In the genomic region with DNA sequence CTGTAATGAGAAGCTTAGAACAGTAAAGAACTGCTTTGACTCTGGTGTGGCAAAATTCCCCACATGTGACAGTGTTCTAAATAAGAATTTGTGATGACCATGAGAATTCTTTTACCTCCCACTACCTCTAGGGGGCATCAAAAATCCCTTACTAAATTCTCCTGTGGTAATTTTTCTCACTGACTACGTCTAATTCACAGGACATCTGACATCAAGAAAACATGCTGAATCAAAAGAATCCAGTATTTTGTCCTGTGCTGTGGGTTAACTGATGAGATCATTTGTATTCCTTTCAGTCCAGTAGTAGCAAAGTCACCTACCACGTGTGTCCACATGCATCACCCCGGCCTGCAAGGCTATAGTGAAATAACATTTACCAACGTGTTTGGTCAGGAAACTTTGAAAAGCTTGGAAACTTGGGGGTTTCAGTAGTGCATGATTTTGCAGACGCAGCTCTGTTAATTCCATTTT, we compare ENCODE assay signal across 8 cellular contexts.
DNase-seq lines count a peak whose midpoint lies in the region; ATAC-seq, FAIRE-seq and TF ChIP-seq lines count a peak whose summit lies in the region.

No MANE protein-coding gene starts in this region.

- intact Hi-C loops in pancreas (cut with DNase I): no loop called here

- WGBS in pancreas, 2 donors: 62 to 65% methylated on average over 5 of the region's 5 CpGs

- H3K9me3 ChIP-seq in RWPE2 (ENCODE audit: severe bottlenecking) (no peaks in the 10 kb centered on the region), pancreas (no peaks in the 10 kb centered on the region)

- H3K4me1 ChIP-seq in RWPE2 (ENCODE audit: insufficient read depth, poor library complexity, severe bottlenecking) (no peaks in the 10 kb centered on the region), pancreas (no peaks in the 10 kb centered on the region)

- no peaks in the 10 kb centered on the region for H3K27me3 ChIP-seq in RWPE2 (ENCODE audit: insufficient read depth, poor library complexity, severe bottlenecking)
- H3K27me3 ChIP-seq in pancreas: no peaks in the 10 kb centered on the region

- no peak overlapping the region for H3K27ac ChIP-seq in RWPE2 (ENCODE audit: poor library complexity, severe bottlenecking)
- no peak overlapping the region for H3K27ac ChIP-seq in pancreas

- TF ChIP-seq POLR2A in GM12892 (IDR thresholded peaks at IDR 0.05; ENCODE audit: low read depth, low read length): no peak

- TF ChIP-seq CTCF in RWPE2 (IDR thresholded peaks at IDR 0.05; ENCODE audit: poor library complexity, severe bottlenecking): peak; percentile 79
- peak in 3 of 4 donors; percentile 42 to 60 (median 51) for TF ChIP-seq CTCF in pancreas (IDR thresholded peaks at IDR 0.05)

- peak; percentile 60 for ATAC-seq in HG02973 (IDR thresholded peaks at IDR 0.05; ENCODE audit: unreplicated experiment)
- no peak for ATAC-seq in RWPE2 (ENCODE audit: low read depth)
- peak; percentile 50 to 77 (median 70) for ATAC-seq in pancreas
- no peak for ATAC-seq in GM21515 (IDR thresholded peaks at IDR 0.05; ENCODE audit: unreplicated experiment)

- FAIRE-seq in pancreas (lab: Jason Lieb, UNC) (no peak), GM12892 (lab: Jason Lieb, UNC) (no peak)

- DNase-seq in NCI-H2107 treated with DMSO at 0.1 percent for 48 hours (lab: John Stamatoyannopoulos, UW; ENCODE audit: unreplicated experiment) (peak; percentile 23), NCI-H2107 (lab: John Stamatoyannopoulos, UW) (no peak), RWPE2 (ENCODE audit: low spot score) (no peak), fibroblast of gingiva (ENCODE audit: low read depth) (peak; percentile 32), pancreas (no peak), GM12892 (ENCODE audit: insufficient read length) (no peak)

- H3K36me3 ChIP-seq in RWPE2 (ENCODE audit: low read depth) (no peaks in the 10 kb centered on the region), pancreas (peaks cover 0 to 7% (median 0%) of the 10 kb centered on the region in 3 donors)

- H3K4me3 ChIP-seq in RWPE2 (ENCODE audit: severe bottlenecking) (no peak overlapping the region), pancreas (no peak overlapping the region)

Comparison
In these comparisons a context has a peak if more than half of its experiments do, and no peak if none do; other contexts are left out.
1. DNase-seq: peak in NCI-H2107 treated with DMSO at 0.1 percent for 48 hours (single experiment) and fibroblast of gingiva (single experiment); none in NCI-H2107 (single experiment), RWPE2 (single experiment), pancreas (0 of 6) and GM12892 (single experiment).
2. ATAC-seq: peak in HG02973 (single experiment) and pancreas (4 of 4); none in RWPE2 (single experiment) and GM21515 (single experiment).